5 cellular contexts compared by ENCODE assay signal in the genomic region with DNA sequence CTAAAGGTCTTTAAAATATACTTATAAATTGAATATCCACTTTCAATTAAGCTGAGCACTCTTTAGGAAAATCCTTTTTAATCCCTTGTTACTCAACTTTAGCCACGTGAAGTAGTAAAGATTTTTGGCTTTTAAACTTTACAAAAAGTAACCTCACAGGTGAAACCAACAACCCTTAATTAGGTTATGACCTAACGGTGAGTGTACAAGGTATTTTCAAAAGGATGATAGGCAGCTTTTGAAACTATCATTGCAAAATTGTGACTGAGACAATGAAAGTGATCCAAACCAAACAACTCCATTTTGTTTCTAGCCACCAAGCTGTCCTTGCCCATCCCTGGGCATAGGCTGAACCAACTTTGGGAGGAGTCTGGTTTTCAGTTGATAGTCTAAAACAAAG.
"Had no signal": no experiment of that assay in that cellular context is flagged by ENCODE, and none has a peak within 500 bp of the region (broad histone marks: within the 10 kb centered on the region; RNA-seq: fewer than 3 reads in every experiment).

No MANE protein-coding gene starts in this region.

- H3K27ac ChIP-seq: GM23248 had no signal

- H3K9ac ChIP-seq: GM23248 had no signal

- H3K4me3 ChIP-seq: GM23248, HAP-1 had no signal

- H3K36me3 ChIP-seq: HAP-1 had no signal

- H3K9me3 ChIP-seq: HAP-1 had no signal

- H3K4me1 ChIP-seq: HAP-1 had no signal

- ATAC-seq: HCT116 had no signal

- DNase-seq: GOT3, H7 had no signal
